ENCODE assay signal across 13 cellular contexts in the genomic region with DNA sequence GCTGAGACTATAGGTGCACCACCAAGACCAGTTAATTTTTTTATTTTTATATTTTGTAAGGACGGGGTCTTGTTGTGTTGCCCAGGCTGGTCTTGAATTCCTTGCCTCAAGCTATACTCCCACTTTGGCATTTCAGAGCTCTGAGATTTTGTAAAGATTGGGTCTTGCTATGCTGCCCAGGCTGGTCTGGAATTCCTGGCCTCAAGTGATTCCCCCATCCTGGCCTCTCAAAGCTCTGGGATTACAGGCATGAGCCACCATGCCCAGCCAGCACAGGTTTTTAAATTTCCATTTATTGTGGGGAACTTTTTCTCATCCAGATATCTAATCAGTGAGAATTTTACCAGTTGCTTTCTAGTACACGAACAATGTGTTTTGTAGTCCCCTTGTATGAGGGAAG.
DNase-seq lines count a peak whose midpoint lies in the region; ATAC-seq and TF ChIP-seq lines count a peak whose summit lies in the region.
"Had no signal": no experiment of that assay in that cellular context is flagged by ENCODE, and none has a peak within 500 bp of the region (broad histone marks: within the 10 kb centered on the region; RNA-seq: fewer than 3 reads in every experiment).

No MANE protein-coding gene starts in this region.

- H3K4me3 Mint-ChIP-seq in WTC11, result no peak overlapping the region
- no peak overlapping the region for H3K4me3 Mint-ChIP-seq in nephron
- H3K4me3 Mint-ChIP-seq in type B pancreatic cell, result no peak overlapping the region
- H3K4me3 Mint-ChIP-seq: CD8-positive, alpha-beta memory T cell; H9 had no signal

- H3K36me3 ChIP-seq in HEK293 (ENCODE audit: control insufficient read depth in 2 of 2, insufficient read depth in 1 of 2, low read length in 2 of 2), result no peaks in the 10 kb centered on the region

- peaks cover 24% of the 10 kb centered on the region for H3K36me3 Mint-ChIP-seq in WTC11
- H3K36me3 Mint-ChIP-seq in nephron (ENCODE audit: low read depth), result peaks cover 30% of the 10 kb centered on the region
- H3K36me3 Mint-ChIP-seq in type B pancreatic cell, result peaks cover 11% of the 10 kb centered on the region
- H3K36me3 Mint-ChIP-seq: CD8-positive, alpha-beta memory T cell had no signal

- ATAC-seq in WTC11 (no peak), GM21786 (IDR thresholded peaks at IDR 0.05; ENCODE audit: unreplicated experiment) (no peak)

- H3K27ac Mint-ChIP-seq in WTC11 (no peak overlapping the region), nephron (peak overlapping the region in 2 of 3 experiments; percentile 81 to 93), type B pancreatic cell (peak overlapping the region; percentile 79)
- H3K27ac Mint-ChIP-seq: CD8-positive, alpha-beta memory T cell; H9 had no signal

- H3K9me3 Mint-ChIP-seq in WTC11, result peaks cover 33% of the 10 kb centered on the region
- peaks cover 16% of the 10 kb centered on the region for H3K9me3 Mint-ChIP-seq in nephron
- peaks cover 18% of the 10 kb centered on the region for H3K9me3 Mint-ChIP-seq in type B pancreatic cell

- H3K4me3 ChIP-seq in HEK293 (ENCODE audit: low read depth, low read length), result no peak overlapping the region

- peaks cover 22% of the 10 kb centered on the region for H3K4me1 ChIP-seq in HEK293 (ENCODE audit: control insufficient read depth, insufficient read depth, low read length)

- H3K4me1 Mint-ChIP-seq in WTC11, result peaks cover 23% of the 10 kb centered on the region
- H3K4me1 Mint-ChIP-seq in nephron, result peaks cover 52% of the 10 kb centered on the region
- H3K4me1 Mint-ChIP-seq in type B pancreatic cell (ENCODE audit: unreplicated experiment), result peaks cover 17% of the 10 kb centered on the region
- H3K4me1 Mint-ChIP-seq: CD8-positive, alpha-beta memory T cell had no signal

- TF ChIP-seq CTCF in HEK293 (tag by site-specific recombination; IDR thresholded peaks at IDR 0.05) (no peak), WTC11 (IDR thresholded peaks at IDR 0.05) (no peak), nephron (IDR thresholded peaks at IDR 0.05; ENCODE audit: unreplicated experiment in 3 of 3) (no peak), type B pancreatic cell (conservative IDR thresholded peaks at IDR 0.05) (no peak)

- no peak overlapping the region; the same call in 1 of the 2 replicates for H3K27ac ChIP-seq in HEK293 (ENCODE audit: extremely low read depth, low read depth, low read length)

- no peak for DNase-seq in WTC11 (ENCODE audit: low spot score)
- DNase-seq in type B pancreatic cell (ENCODE audit: extremely low spot score, unreplicated experiment), result no peak
- DNase-seq in NK-92 treated with Interleukin-12 subunit alpha and Interleukin-12 subunit beta, amount 100 ng/mL, for 24 hours (lab: John Stamatoyannopoulos, UW), result no peak
- no peak for DNase-seq in activated CD4-positive, CD25-positive, alpha-beta regulatory T cell treated with anti-CD3 and anti-CD28 coated beads, Interleukin-2, amount 50 U/mL, for 72 hours
- DNase-seq: CD8-positive, alpha-beta memory T cell; DMS 273 treated with DMSO at 0.1 percent for 48 hours; H9; NCI-H1417 treated with DMSO at 0.1 percent for 48 hours; NCI-H2081 treated with DMSO at 0.1 percent for 48 hours; NCI-H2227 treated with DMSO at 0.1 percent for 48 hours had no signal

- POLR2A ChIA-PET in HEK293 (lab: Yijun Ruan, JAX) (no interaction called here), WTC11 (lab: Charles Lee) (interaction anchor here (0.6 kb wide), 1 partner anchor 738 kb away, joined by 4 read pairs; no protein-coding TSS in a partner anchor)

- H3K27me3 Mint-ChIP-seq in WTC11 (ENCODE audit: low read depth) (no peaks in the 10 kb centered on the region; the same call in 1 of the 2 replicates), nephron (ENCODE audit: low read depth) (no peaks in the 10 kb centered on the region), type B pancreatic cell (no peaks in the 10 kb centered on the region)

- CTCF ChIA-PET in HEK293 (lab: Yijun Ruan, JAX) (interaction anchor here (0.6 kb wide), 1 partner anchor 43 kb away, joined by 3 read pairs; no protein-coding TSS in a partner anchor), WTC11 (lab: Charles Lee) (interaction anchor here (1.1 kb wide), 1 partner anchor 526 kb away, joined by 4 read pairs; no protein-coding TSS in a partner anchor)

- H3K9me3 ChIP-seq in HEK293 (ENCODE audit: control insufficient read depth, insufficient read depth, low read depth, low read length), result no peaks in the 10 kb centered on the region

TF ChIP-seq in HEK293, 187 proteins besides CTCF, POLR2A, EP300 and RAD21:
- no peak for TF ChIP-seq ZNF785 (tag by site-specific recombination; IDR thresholded peaks at IDR 0.05)
- TF ChIP-seq ZNF121 (tag by site-specific recombination; IDR thresholded peaks at IDR 0.05), result peak; percentile 48; the same call in 1 of the 2 replicates

TF ChIP-seq in WTC11, 78 proteins besides CTCF, POLR2A, EP300 and RAD21:
- TF ChIP-seq ZNF121 (CRISPR knock-in tag; IDR thresholded peaks at IDR 0.05) (peak; percentile 33; the same call in 1 of the 2 replicates), AR (CRISPR knock-in tag; IDR thresholded peaks at IDR 0.05) (no peak)

Comparison
In these comparisons a context has a peak if more than half of its experiments do, and no peak if none do; other contexts are left out.
1. Of the 8 proteins assayed by ChIP-seq in both HEK293 and WTC11: peak only in HEK293: none; only in WTC11: none; in both: ZNF121; in neither: 7.